Comparison of ENCODE assay signal across 24 cellular contexts in the genomic region with DNA sequence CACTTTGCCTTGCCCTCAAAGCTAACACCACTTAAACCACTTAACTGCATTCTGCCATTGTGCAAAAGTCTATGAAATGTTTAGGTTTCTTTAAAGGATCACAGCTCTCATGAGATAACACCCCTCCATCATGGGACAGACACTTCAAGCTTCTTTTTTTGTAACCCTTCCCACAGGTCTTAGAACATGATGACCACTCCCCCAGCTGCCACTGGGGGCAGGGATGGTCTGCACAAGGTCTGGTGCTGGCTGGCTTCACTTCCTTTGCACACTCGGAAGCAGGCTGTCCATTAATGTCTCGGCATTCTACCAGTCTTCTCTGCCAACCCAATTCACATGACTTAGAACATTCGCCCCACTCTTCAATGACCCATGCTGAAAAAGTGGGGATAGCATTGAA. TPM values are rescaled to one million over a fixed set of nuclear protein-coding genes. Genes with fewer than 3 reads are reported as not detected.
DNase-seq lines count a peak whose midpoint lies in the region; ATAC-seq, FAIRE-seq and TF ChIP-seq lines count a peak whose summit lies in the region.
"Had no signal": no experiment of that assay in that cellular context is flagged by ENCODE, and none has a peak within 500 bp of the region (broad histone marks: within the 10 kb centered on the region; RNA-seq: fewer than 3 reads in every experiment).

No MANE protein-coding gene starts in this region.

- TF ChIP-seq EP300 in H1 (IDR thresholded peaks at IDR 0.05; ENCODE audit: borderline replicate concordance in 1 of 2, low read depth in 2 of 2, low read length in 2 of 2) = no peak

- no peak overlapping the region for H2BK5ac ChIP-seq in H1 (ENCODE audit: low read depth, low read length)

- H4K20me1 ChIP-seq in DND-41 (ENCODE audit: insufficient read depth, low read length) (no peaks in the 10 kb centered on the region), H1 (replicated peaks in 1 of 2; ENCODE audit: control insufficient read depth in 1 of 2, insufficient read depth in 2 of 2, low read length in 2 of 2) (no peaks in the 10 kb centered on the region)

- H2AFZ ChIP-seq in DND-41 (ENCODE audit: low read depth, low read length) = no peak overlapping the region
- H2AFZ ChIP-seq in H1 (ENCODE audit: low read length) = no peak overlapping the region

- FAIRE-seq in H1 (lab: Jason Lieb, UNC) = no peak

- H3K56ac ChIP-seq in H1 (replicated peaks; ENCODE audit: insufficient read length, low read depth, low read length) = no peak overlapping the region

- H3K23ac ChIP-seq in H1 (ENCODE audit: insufficient read length) = no peak overlapping the region

- no peak overlapping the region for H4K5ac ChIP-seq in H1 (ENCODE audit: insufficient read length, low read depth, low read length)

- intact Hi-C loops in activated CD4-positive, alpha-beta T cell treated with anti-CD3 and anti-CD28 coated beads, Interleukin-2, amount 10 ng/mL, durations not matched to agents 24 days and 14 days (cut with micrococcal nuclease) = no loop called here

- H4K91ac ChIP-seq in H1 (replicated peaks; ENCODE audit: insufficient read length, low read length) = no peak overlapping the region

- H3K4me2 ChIP-seq in DND-41 (ENCODE audit: insufficient read depth, low read length) (peak overlapping the region; percentile 38), H1 (ENCODE audit: insufficient read depth in 1 of 2, low read depth in 2 of 2, low read length in 2 of 2) (no peak overlapping the region)

- peak overlapping the region; percentile 32 to 63 for H3K27ac Mint-ChIP-seq in natural killer cell treated with Interleukin-12 subunit alpha and Interleukin-12 subunit beta and Interleukin-15 and Interleukin-18, amount 100 ng/mL, for 72 hours
- no peak overlapping the region for H3K27ac Mint-ChIP-seq in activated CD4-positive, alpha-beta T cell treated with anti-CD3 and anti-CD28 coated beads, Interleukin-2, amount 10 ng/mL, durations not matched to agents 24 days and 14 days
- H3K27ac Mint-ChIP-seq in stimulated activated naive B cell treated with anti-CD40 and anti-IgM and Interleukin-4, amounts not matched to agents 10 μg/mL and 1 μg/mL and 100 μg/mL, for 72 hours = no peak overlapping the region
- H3K27ac Mint-ChIP-seq: activated CD8-positive, alpha-beta T cell treated with anti-CD3 and anti-CD28 coated beads, Interleukin-2, amount 10 ng/mL, durations not matched to agents 7 days and 5 days; T-helper 2 cell treated with Interferon-gamma antibody and Interleukin-4, amounts not matched to agents 5 μg/mL and 100 μg/mL, for 36 hours had no signal

- H3K79me1 ChIP-seq in H1 (ENCODE audit: low read depth, low read length) = peaks cover 2% of the 10 kb centered on the region; the same call in 1 of the 2 replicates

- H3K9ac ChIP-seq in DND-41 (ENCODE audit: low read depth, low read length) = peak overlapping the region; percentile 54
- H3K9ac ChIP-seq in H1 (replicated peaks in 1 of 4; ENCODE audit: extremely low read depth in 1 of 4, low read depth in 3 of 4, low read length in 3 of 4) = no peak overlapping the region
- H3K9ac ChIP-seq: SK-N-SH had no signal

- H3K27me3 ChIP-seq in DND-41 (ENCODE audit: insufficient read depth, low read length, poor library complexity) (no peaks in the 10 kb centered on the region), H1 (replicated peaks in 1 of 4; ENCODE audit: control insufficient read depth in 3 of 4, extremely low read depth in 1 of 4, insufficient read depth in 3 of 4, low read length in 3 of 4) (no peaks in the 10 kb centered on the region)
- H3K27me3 ChIP-seq: ovary, sigmoid colon, suprapubic skin, vagina had no signal

- no peak overlapping the region for H2BK12ac ChIP-seq in H1 (ENCODE audit: low read depth, low read length)

- H3K4ac ChIP-seq in H1 (replicated peaks; ENCODE audit: insufficient read length, low read depth, low read length) = no peak overlapping the region

- no peak overlapping the region for H2BK15ac ChIP-seq in H1 (ENCODE audit: low read length)

- H4K8ac ChIP-seq in H1 (ENCODE audit: extremely low read depth, insufficient read depth, low read length) = no peak overlapping the region

- H3K9me3 Mint-ChIP-seq in natural killer cell treated with Interleukin-12 subunit alpha and Interleukin-12 subunit beta and Interleukin-15 and Interleukin-18, amount 100 ng/mL, for 72 hours = no peaks in the 10 kb centered on the region
- peaks cover 3% of the 10 kb centered on the region for H3K9me3 Mint-ChIP-seq in activated CD4-positive, alpha-beta T cell treated with anti-CD3 and anti-CD28 coated beads, Interleukin-2, amount 10 ng/mL, durations not matched to agents 24 days and 14 days
- no peaks in the 10 kb centered on the region for H3K9me3 Mint-ChIP-seq in stimulated activated naive B cell treated with anti-CD40 and anti-IgM and Interleukin-4, amounts not matched to agents 10 μg/mL and 1 μg/mL and 100 μg/mL, for 72 hours
- H3K9me3 Mint-ChIP-seq: T-helper 2 cell treated with Interferon-gamma antibody and Interleukin-4, amounts not matched to agents 5 μg/mL and 100 μg/mL, for 36 hours had no signal

- peak overlapping the region; percentile 80 for H3K4me3 Mint-ChIP-seq in natural killer cell treated with Interleukin-12 subunit alpha and Interleukin-12 subunit beta and Interleukin-15 and Interleukin-18, amount 100 ng/mL, for 72 hours
- no peak overlapping the region for H3K4me3 Mint-ChIP-seq in activated CD4-positive, alpha-beta T cell treated with anti-CD3 and anti-CD28 coated beads, Interleukin-2, amount 10 ng/mL, durations not matched to agents 24 days and 14 days
- H3K4me3 Mint-ChIP-seq in stimulated activated naive B cell treated with anti-CD40 and anti-IgM and Interleukin-4, amounts not matched to agents 10 μg/mL and 1 μg/mL and 100 μg/mL, for 72 hours = no peak overlapping the region
- H3K4me3 Mint-ChIP-seq: activated CD8-positive, alpha-beta T cell treated with anti-CD3 and anti-CD28 coated beads, Interleukin-2, amount 10 ng/mL, durations not matched to agents 7 days and 5 days; T-helper 2 cell treated with Interferon-gamma antibody and Interleukin-4, amounts not matched to agents 5 μg/mL and 100 μg/mL, for 36 hours had no signal

- TF ChIP-seq CTCF in DND-41 (IDR thresholded peaks at IDR 0.05; ENCODE audit: borderline replicate concordance, extremely low read depth, low read length, poor library complexity, severe bottlenecking) (no peak), H1 (IDR thresholded peaks at IDR 0.05; ENCODE audit: control extremely low read depth in 1 of 3, insufficient read depth in 1 of 3, low read depth in 1 of 3, low read length in 3 of 3) (peak in 2 of 3 experiments; percentile 18 to 23; a peak in 2 of 4 replicates)

- DNase-seq in DND-41 = no peak
- DNase-seq in LHCN-M2 (ENCODE audit: low read depth) = peak; percentile 11
- no peak for DNase-seq in H1 (ENCODE audit: low read depth in 1 of 2, low spot score in 2 of 2)
- no peak for DNase-seq in natural killer cell treated with Interleukin-12 subunit alpha and Interleukin-12 subunit beta and Interleukin-15 and Interleukin-18, amount 100 ng/mL, for 72 hours (ENCODE audit: low spot score)
- DNase-seq in activated CD8-positive, alpha-beta memory T cell treated with anti-CD3 and anti-CD28 coated beads, Interleukin-2, amount 50 U/mL, for 48 hours = no peak
- no peak for DNase-seq in activated CD4-positive, alpha-beta T cell treated with anti-CD3 and anti-CD28 coated beads, Interleukin-2, amount 10 ng/mL, durations not matched to agents 24 days and 14 days
- DNase-seq in 8988T = no peak
- no peak for DNase-seq in stimulated activated naive B cell treated with anti-CD40 and anti-IgM and Interleukin-4, amounts not matched to agents 10 μg/mL and 1 μg/mL and 100 μg/mL, for 72 hours
- DNase-seq: activated CD8-positive, alpha-beta T cell treated with anti-CD3 and anti-CD28 coated beads, Interleukin-2, amount 10 ng/mL, durations not matched to agents 7 days and 5 days; activated T-cell treated with anti-CD3 and anti-CD28 coated beads, Interleukin-2, amount 50 U/mL, for 1 hour; amniotic stem cell; Calu3; KBM-7; NCI-H187; NCI-H526 treated with DMSO at 0.1 percent for 48 hours; RPMI8226; sigmoid colon; SK-N-SH had no signal

- POLR2A ChIA-PET in H1 (lab: Charles Lee; ENCODE audit: partially characterized antibody) = no interaction called here

- peaks cover 99% of the 10 kb centered on the region for H3K4me1 ChIP-seq in DND-41 (ENCODE audit: insufficient read depth, low read length)
- H3K4me1 ChIP-seq in H1 (replicated peaks in 1 of 4; ENCODE audit: control insufficient read depth in 3 of 4, insufficient read depth in 4 of 4, low read length in 3 of 4) = peaks cover 0 to 4% (median 2%) of the 10 kb centered on the region in 4 experiments; a peak in 2 of 7 replicates

- no peak overlapping the region for H3K18ac ChIP-seq in H1 (ENCODE audit: extremely low read depth, low read length)

- no peaks in the 10 kb centered on the region for H3K27me3 Mint-ChIP-seq in natural killer cell treated with Interleukin-12 subunit alpha and Interleukin-12 subunit beta and Interleukin-15 and Interleukin-18, amount 100 ng/mL, for 72 hours
- peaks cover 16% of the 10 kb centered on the region for H3K27me3 Mint-ChIP-seq in activated CD4-positive, alpha-beta T cell treated with anti-CD3 and anti-CD28 coated beads, Interleukin-2, amount 10 ng/mL, durations not matched to agents 24 days and 14 days
- peaks cover 25 to 31% of the 10 kb centered on the region in 2 donors for H3K27me3 Mint-ChIP-seq in stimulated activated naive B cell treated with anti-CD40 and anti-IgM and Interleukin-4, amounts not matched to agents 10 μg/mL and 1 μg/mL and 100 μg/mL, for 72 hours

- ATAC-seq in DND-41 (ENCODE audit: insufficient read depth, low read depth) = no peak
- no peak for ATAC-seq in natural killer cell treated with Interleukin-12 subunit alpha and Interleukin-12 subunit beta and Interleukin-15 and Interleukin-18, amount 100 ng/mL, for 72 hours
- ATAC-seq in stimulated activated naive B cell treated with anti-CD40 and anti-IgM and Interleukin-4, amounts not matched to agents 10 μg/mL and 1 μg/mL and 100 μg/mL, for 72 hours (replicated peaks) = no peak
- ATAC-seq: activated CD8-positive, alpha-beta T cell treated with anti-CD3 and anti-CD28 coated beads, Interleukin-2, amount 10 ng/mL, durations not matched to agents 7 days and 5 days had no signal

- H3K4me1 Mint-ChIP-seq in natural killer cell treated with Interleukin-12 subunit alpha and Interleukin-12 subunit beta and Interleukin-15 and Interleukin-18, amount 100 ng/mL, for 72 hours (ENCODE audit: low read depth in 2 of 2) = peaks cover 61 to 65% of the 10 kb centered on the region in 2 donors
- H3K4me1 Mint-ChIP-seq in activated CD4-positive, alpha-beta T cell treated with anti-CD3 and anti-CD28 coated beads, Interleukin-2, amount 10 ng/mL, durations not matched to agents 24 days and 14 days = peaks cover 32% of the 10 kb centered on the region
- H3K4me1 Mint-ChIP-seq in stimulated activated naive B cell treated with anti-CD40 and anti-IgM and Interleukin-4, amounts not matched to agents 10 μg/mL and 1 μg/mL and 100 μg/mL, for 72 hours = no peaks in the 10 kb centered on the region

- H3K79me2 ChIP-seq in DND-41 (ENCODE audit: insufficient read depth, low read length) (peaks cover 12% of the 10 kb centered on the region), H1 (ENCODE audit: control insufficient read depth in 1 of 2, insufficient read depth in 2 of 2, low read length in 2 of 2) (peaks cover 0 to 5% of the 10 kb centered on the region in 2 experiments; a peak in 2 of 4 replicates)

- no peak overlapping the region for H2AK5ac ChIP-seq in H1 (ENCODE audit: low read depth, low read length)

- H2BK20ac ChIP-seq in H1 (ENCODE audit: low read length) = no peak overlapping the region

- no peak overlapping the region for H2BK120ac ChIP-seq in H1 (replicated peaks; ENCODE audit: low read depth, low read length)

- 95% methylated on average over 3 of the region's 3 CpGs; no CpG with 5 or more reads in 1 of the 2 experiments for WGBS in H1 (ENCODE audit: extremely low coverage in 1 of 2, insufficient coverage in 1 of 2, insufficient read length in 1 of 2, insufficient replicate concordance in 2 of 2, low coverage in 1 of 2, low lambda C conversion rate in 2 of 2, missing lambda C conversion rate in 1 of 2), 2 experiments

- no peak overlapping the region for H3K14ac ChIP-seq in H1 (ENCODE audit: insufficient read length)

- peaks cover 47% of the 10 kb centered on the region for H3K36me3 Mint-ChIP-seq in natural killer cell treated with Interleukin-12 subunit alpha and Interleukin-12 subunit beta and Interleukin-15 and Interleukin-18, amount 100 ng/mL, for 72 hours
- H3K36me3 Mint-ChIP-seq in activated CD4-positive, alpha-beta T cell treated with anti-CD3 and anti-CD28 coated beads, Interleukin-2, amount 10 ng/mL, durations not matched to agents 24 days and 14 days (ENCODE audit: low read depth) = peaks cover 14% of the 10 kb centered on the region
- no peaks in the 10 kb centered on the region for H3K36me3 Mint-ChIP-seq in stimulated activated naive B cell treated with anti-CD40 and anti-IgM and Interleukin-4, amounts not matched to agents 10 μg/mL and 1 μg/mL and 100 μg/mL, for 72 hours

- H3K4me3 ChIP-seq in DND-41 (ENCODE audit: low read depth in 1 of 2, low read length in 2 of 2) (peak overlapping the region in 1 of 2 experiments; percentile 31; a peak in 2 of 4 replicates), H1 (ENCODE audit: extremely low read depth in 1 of 4, insufficient read depth in 2 of 4, low read depth in 3 of 4, low read length in 4 of 4) (no peak overlapping the region)
- H3K4me3 ChIP-seq: ovary, sigmoid colon, suprapubic skin, vagina had no signal

- H3K23me2 ChIP-seq in H1 (ENCODE audit: low read depth, low read length) = no peaks in the 10 kb centered on the region

- TF ChIP-seq POLR2A in H1 (IDR thresholded peaks at IDR 0.05; ENCODE audit: control extremely low read depth in 1 of 2, low read depth in 2 of 2, low read length in 2 of 2) = no peak

- CTCF ChIA-PET in H1 (lab: Charles Lee; ENCODE audit: partially characterized antibody) = interaction anchor here (1.0 kb wide), 1 partner anchor 9 kb away, joined by 3 read pairs; no protein-coding TSS in a partner anchor

- H3K27ac ChIP-seq in DND-41 (ENCODE audit: low read length) (peak overlapping the region; percentile 96), H1 (ENCODE audit: low read depth, low read length) (no peak overlapping the region)
- H3K27ac ChIP-seq: C4-2B, ovary, suprapubic skin, vagina had no signal

- 0 out of 4 replicates have a peak, but pooled peaks of 1 of the 2 experiments have one; percentile 9 for TF ChIP-seq RAD21 in H1 (IDR thresholded peaks at IDR 0.05 in 1 of 2, conservative IDR thresholded peaks at IDR 0.05 in 1 of 2; ENCODE audit: low read depth in 2 of 2, low read length in 2 of 2)

- H3K36me3 ChIP-seq in DND-41 (ENCODE audit: insufficient read depth, low read length) (no peaks in the 10 kb centered on the region), H1 (ENCODE audit: control insufficient read depth in 2 of 4, insufficient read depth in 4 of 4, low read length in 3 of 4) (peaks cover 18 to 56% (median 38%) of the 10 kb centered on the region in 4 experiments)
- H3K36me3 ChIP-seq: ovary had no signal

- H3K9me3 ChIP-seq in DND-41 (ENCODE audit: insufficient read depth, low read length, severe bottlenecking) = no peaks in the 10 kb centered on the region
- no peaks in the 10 kb centered on the region for H3K9me3 ChIP-seq in H1 (ENCODE audit: insufficient read depth in 2 of 2, low read depth in 1 of 2, low read length in 1 of 2)
- H3K9me3 ChIP-seq: ovary, sigmoid colon, SK-N-SH, suprapubic skin, vagina had no signal

RNA-seq across cellular contexts. Expression of a gene that starts 7.7 kb away (rescaled TPM):
- total RNA-seq in LHCN-M2 (2014; rRNA removed) = 82.8 and 101 TPM in 2 replicates
- 75.9 TPM for polyA plus RNA-seq in LHCN-M2 (2012)
- 19.6 and 22.4 TPM in 2 replicates for total RNA-seq in H1 (2021; fragmentation: NEBNext Ultra II Directional; extraction: Animal tissue kit (Norgen Biotek cat#: 25700))
- polyA plus RNA-seq in H1 (2011; rRNA removed) = 10.7 and 14.1 TPM in 2 replicates
- polyA plus RNA-seq in H1 (2011; cell fraction: cytosol; rRNA removed) = 12.9 TPM
- polyA plus RNA-seq in H1 (2011; cell fraction: nucleus; rRNA removed) = 49.2 TPM
- polyA plus RNA-seq in H1 (2012, experiment 1 of 2) = 6.9 to 15.5 TPM (median 12.1 TPM) in 4 replicates
- 1.1 TPM for polyA plus RNA-seq in H1 (2012, experiment 2 of 2)
- 20.9 TPM for polyA plus RNA-seq in H1 (2013, experiment 1 of 2)
- 19.3 TPM for polyA plus RNA-seq in H1 (2013, experiment 2 of 2)
- 56.5 and 103 TPM in 2 replicates for polyA minus RNA-seq in H1 (2011; rRNA and poly(A)+ RNA removed)
- 41.5 TPM for polyA minus RNA-seq in H1 (2011; cell fraction: cytosol; rRNA and poly(A)+ RNA removed)
- 67.2 TPM for polyA minus RNA-seq in H1 (2011; cell fraction: nucleus; rRNA and poly(A)+ RNA removed)
- 10 to 100 TPM; 24.4 to 35.2 TPM for total RNA-seq in natural killer cell treated with Interleukin-12 subunit alpha and Interleukin-12 subunit beta and Interleukin-15 and Interleukin-18, amount 100 ng/mL, for 72 hours
- 0.95 and 1.7 TPM in 2 replicates for total RNA-seq in activated CD4-positive, alpha-beta T cell treated with anti-CD3 and anti-CD28 coated beads, Interleukin-2, amount 10 ng/mL, durations not matched to agents 24 days and 14 days
- total RNA-seq: HT-29 had no signal

Comparison
In these comparisons a context has a peak if more than half of its experiments do, and no peak if none do; other contexts are left out.
1. H3K27ac Mint-ChIP-seq: peak in natural killer cell treated with Interleukin-12 subunit alpha and Interleukin-12 subunit beta and Interleukin-15 and Interleukin-18, amount 100 ng/mL, for 72 hours (2 of 2); none in activated CD4-positive, alpha-beta T cell treated with anti-CD3 and anti-CD28 coated beads, Interleukin-2, amount 10 ng/mL, durations not matched to agents 24 days and 14 days (single experiment) and stimulated activated naive B cell treated with anti-CD40 and anti-IgM and Interleukin-4, amounts not matched to agents 10 μg/mL and 1 μg/mL and 100 μg/mL, for 72 hours (single experiment).